In the genomic region with DNA sequence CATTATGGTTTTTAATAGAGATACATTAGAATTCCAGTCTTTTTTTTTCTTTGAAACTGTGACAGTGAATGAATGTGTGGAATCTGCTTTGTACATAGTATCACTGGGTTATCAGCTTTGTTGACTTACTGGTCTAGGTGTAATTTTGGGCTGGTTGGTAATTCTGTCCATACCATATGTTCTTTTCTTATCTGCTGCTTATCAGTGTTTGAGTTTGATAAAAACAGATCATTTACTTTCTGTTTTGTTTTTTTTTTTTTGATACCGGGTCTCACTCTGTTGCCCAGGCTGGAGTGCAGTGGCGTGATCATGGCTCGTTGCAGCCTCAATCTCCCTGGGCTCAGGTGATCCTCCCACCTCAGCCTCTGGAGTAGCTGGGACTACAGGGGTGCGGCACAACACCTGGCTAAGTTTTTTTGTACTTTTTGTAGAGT, we compare ENCODE assay signal across 1 cellular context.
TF ChIP-seq lines count a peak whose summit lies in the region.

No MANE protein-coding gene starts in this region.

TF ChIP-seq in liver, 16 proteins besides CTCF, POLR2A, EP300 and RAD21 (continued from another document):
- TF ChIP-seq, protein P1, sequence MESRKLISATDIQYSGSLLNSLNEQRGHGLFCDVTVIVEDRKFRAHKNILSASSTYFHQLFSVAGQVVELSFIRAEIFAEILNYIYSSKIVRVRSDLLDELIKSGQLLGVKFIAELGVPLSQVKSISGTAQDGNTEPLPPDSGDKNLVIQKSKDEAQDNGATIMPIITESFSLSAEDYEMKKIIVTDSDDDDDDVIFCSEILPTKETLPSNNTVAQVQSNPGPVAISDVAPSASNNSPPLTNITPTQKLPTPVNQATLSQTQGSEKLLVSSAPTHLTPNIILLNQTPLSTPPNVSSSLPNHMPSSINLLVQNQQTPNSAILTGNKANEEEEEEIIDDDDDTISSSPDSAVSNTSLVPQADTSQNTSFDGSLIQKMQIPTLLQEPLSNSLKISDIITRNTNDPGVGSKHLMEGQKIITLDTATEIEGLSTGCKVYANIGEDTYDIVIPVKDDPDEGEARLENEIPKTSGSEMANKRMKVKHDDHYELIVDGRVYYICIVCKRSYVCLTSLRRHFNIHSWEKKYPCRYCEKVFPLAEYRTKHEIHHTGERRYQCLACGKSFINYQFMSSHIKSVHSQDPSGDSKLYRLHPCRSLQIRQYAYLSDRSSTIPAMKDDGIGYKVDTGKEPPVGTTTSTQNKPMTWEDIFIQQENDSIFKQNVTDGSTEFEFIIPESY (IDR thresholded peaks at IDR 0.05), result no peak
- TF ChIP-seq EGR1 (IDR thresholded peaks at IDR 0.05; ENCODE audit: low read depth in 2 of 2) (no peak), JUND (IDR thresholded peaks at IDR 0.05) (no peak), HNF4G (IDR thresholded peaks at IDR 0.05) (no peak), NR2F2 (IDR thresholded peaks at IDR 0.05) (no peak), RXRA (IDR thresholded peaks at IDR 0.05) (peak in 1 of 2 donors; percentile 37), FOXA2 (IDR thresholded peaks at IDR 0.05) (peak; percentile 83), HNF4A (conservative IDR thresholded peaks at IDR 0.05) (peak in 1 of 2 donors; percentile 39), FOXA1 (IDR thresholded peaks at IDR 0.05) (peak; percentile 55), YY1 (IDR thresholded peaks at IDR 0.05) (no peak), SP1 (IDR thresholded peaks at IDR 0.05) (no peak), TAF1 (conservative IDR thresholded peaks at IDR 0.05) (no peak)
- TF ChIP-seq, protein P2, sequence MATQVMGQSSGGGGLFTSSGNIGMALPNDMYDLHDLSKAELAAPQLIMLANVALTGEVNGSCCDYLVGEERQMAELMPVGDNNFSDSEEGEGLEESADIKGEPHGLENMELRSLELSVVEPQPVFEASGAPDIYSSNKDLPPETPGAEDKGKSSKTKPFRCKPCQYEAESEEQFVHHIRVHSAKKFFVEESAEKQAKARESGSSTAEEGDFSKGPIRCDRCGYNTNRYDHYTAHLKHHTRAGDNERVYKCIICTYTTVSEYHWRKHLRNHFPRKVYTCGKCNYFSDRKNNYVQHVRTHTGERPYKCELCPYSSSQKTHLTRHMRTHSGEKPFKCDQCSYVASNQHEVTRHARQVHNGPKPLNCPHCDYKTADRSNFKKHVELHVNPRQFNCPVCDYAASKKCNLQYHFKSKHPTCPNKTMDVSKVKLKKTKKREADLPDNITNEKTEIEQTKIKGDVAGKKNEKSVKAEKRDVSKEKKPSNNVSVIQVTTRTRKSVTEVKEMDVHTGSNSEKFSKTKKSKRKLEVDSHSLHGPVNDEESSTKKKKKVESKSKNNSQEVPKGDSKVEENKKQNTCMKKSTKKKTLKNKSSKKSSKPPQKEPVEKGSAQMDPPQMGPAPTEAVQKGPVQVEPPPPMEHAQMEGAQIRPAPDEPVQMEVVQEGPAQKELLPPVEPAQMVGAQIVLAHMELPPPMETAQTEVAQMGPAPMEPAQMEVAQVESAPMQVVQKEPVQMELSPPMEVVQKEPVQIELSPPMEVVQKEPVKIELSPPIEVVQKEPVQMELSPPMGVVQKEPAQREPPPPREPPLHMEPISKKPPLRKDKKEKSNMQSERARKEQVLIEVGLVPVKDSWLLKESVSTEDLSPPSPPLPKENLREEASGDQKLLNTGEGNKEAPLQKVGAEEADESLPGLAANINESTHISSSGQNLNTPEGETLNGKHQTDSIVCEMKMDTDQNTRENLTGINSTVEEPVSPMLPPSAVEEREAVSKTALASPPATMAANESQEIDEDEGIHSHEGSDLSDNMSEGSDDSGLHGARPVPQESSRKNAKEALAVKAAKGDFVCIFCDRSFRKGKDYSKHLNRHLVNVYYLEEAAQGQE (IDR thresholded peaks at IDR 0.05), result no peak
- TF ChIP-seq, protein P3, sequence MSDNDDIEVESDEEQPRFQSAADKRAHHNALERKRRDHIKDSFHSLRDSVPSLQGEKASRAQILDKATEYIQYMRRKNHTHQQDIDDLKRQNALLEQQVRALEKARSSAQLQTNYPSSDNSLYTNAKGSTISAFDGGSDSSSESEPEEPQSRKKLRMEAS (IDR thresholded peaks at IDR 0.05), result peak; percentile 32
- TF ChIP-seq, protein P4, sequence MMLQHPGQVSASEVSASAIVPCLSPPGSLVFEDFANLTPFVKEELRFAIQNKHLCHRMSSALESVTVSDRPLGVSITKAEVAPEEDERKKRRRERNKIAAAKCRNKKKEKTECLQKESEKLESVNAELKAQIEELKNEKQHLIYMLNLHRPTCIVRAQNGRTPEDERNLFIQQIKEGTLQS (IDR thresholded peaks at IDR 0.05), result no peak
